11 cellular contexts compared by ENCODE assay signal in the genomic region with DNA sequence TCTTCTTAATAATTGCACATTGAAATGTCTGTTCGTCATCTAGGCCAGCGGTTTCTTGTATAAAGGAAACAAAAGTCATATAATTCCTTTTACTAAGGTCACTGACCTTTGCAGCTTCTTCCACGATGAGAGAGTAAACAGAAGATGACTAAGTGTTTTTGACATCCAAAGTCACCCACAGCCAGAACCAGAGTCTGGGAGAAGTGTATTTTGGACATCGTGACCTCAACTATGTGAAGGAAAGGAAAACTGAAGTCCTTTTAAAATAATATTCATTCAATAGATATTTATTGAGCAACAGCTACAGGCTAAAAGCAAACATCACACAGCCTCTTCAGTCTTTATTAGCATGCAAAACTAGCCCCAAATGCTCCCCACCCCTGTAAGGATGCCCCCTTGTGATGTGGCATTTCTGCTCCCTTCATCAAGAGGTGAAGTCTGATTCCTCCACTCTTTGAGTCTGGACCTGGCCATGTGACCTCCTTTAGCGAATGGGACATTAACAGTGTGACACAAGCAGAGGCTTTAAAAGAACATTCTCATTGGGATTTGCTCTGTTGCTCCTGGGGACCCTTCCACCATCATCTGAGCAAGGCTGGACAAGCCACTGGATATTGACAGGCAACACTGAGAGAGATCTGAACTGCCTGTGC. TPM values are rescaled to one million over a fixed set of nuclear protein-coding genes. Genes with fewer than 3 reads are reported as not detected.
DNase-seq lines count a peak whose midpoint lies in the region; ATAC-seq and TF ChIP-seq lines count a peak whose summit lies in the region.
"Had no signal": no experiment of that assay in that cellular context is flagged by ENCODE, and none has a peak within 500 bp of the region (broad histone marks: within the 10 kb centered on the region; RNA-seq: fewer than 3 reads in every experiment).

No MANE protein-coding gene starts in this region.

- peaks cover 12% of the 10 kb centered on the region for H3K27me3 ChIP-seq in skeletal muscle satellite cell (ENCODE audit: control insufficient read depth, insufficient read depth, low read length)
- H3K27me3 ChIP-seq: right lobe of liver had no signal

- DNase-seq in EL (peak; percentile 98), T1000 (lab: John Stamatoyannopoulos, UW) (peak; percentile 50), foreskin melanocyte (peak; percentile 42), omental fat pad (ENCODE audit: low spot score) (no peak), SIG-M5 treated with dmso at 0.1 percent for 504 hours (lab: John Stamatoyannopoulos, UW; ENCODE audit: unreplicated experiment) (no peak)
- DNase-seq in activated CD4-positive, alpha-beta T cell treated with anti-CD3 and anti-CD28 coated beads, Interleukin-2, amount 50 U/mL, for 4 hours, result no peak
- DNase-seq: CD4-positive, alpha-beta T cell; NCI-H146; right lobe of liver had no signal

- peak overlapping the region; percentile 21 for H3K9ac ChIP-seq in skeletal muscle satellite cell (ENCODE audit: low read depth, low read length)

- no peaks in the 10 kb centered on the region for H3K9me3 ChIP-seq in skeletal muscle satellite cell (replicated peaks; ENCODE audit: low read length)
- H3K9me3 ChIP-seq: right lobe of liver had no signal

- TF ChIP-seq CTCF in omental fat pad (IDR thresholded peaks at IDR 0.05), result no peak

- peak overlapping the region; percentile 63 for H3K4me2 ChIP-seq in skeletal muscle satellite cell (ENCODE audit: low read length)

- no peaks in the 10 kb centered on the region for H3K36me3 ChIP-seq in skeletal muscle satellite cell (ENCODE audit: insufficient read depth, low read length)
- H3K36me3 ChIP-seq: right lobe of liver had no signal

- H3K4me3 ChIP-seq in skeletal muscle satellite cell (ENCODE audit: low read length), result peak overlapping the region; percentile 1
- H3K4me3 ChIP-seq: right lobe of liver had no signal

- peaks cover 24% of the 10 kb centered on the region for H3K4me1 ChIP-seq in skeletal muscle satellite cell (ENCODE audit: control insufficient read depth, insufficient read depth, low read length)
- H3K4me1 ChIP-seq: right lobe of liver had no signal

- ATAC-seq in omental fat pad (ENCODE audit: low FRiP score) (no peak), GM19324 (IDR thresholded peaks at IDR 0.05; ENCODE audit: low FRiP score, unreplicated experiment) (no peak)

RNA-seq across cellular contexts. Expression of a gene that starts 8.1 kb away (rescaled TPM):
- 60.6 and 73.8 TPM in 2 replicates for total RNA-seq in skeletal muscle satellite cell (2012; rRNA removed)
- 100 to 1,000 TPM; 224 to 387 (median 297) TPM for total RNA-seq in omental fat pad
- total RNA-seq: CD4-positive, alpha-beta T cell had no signal

Comparison
In these comparisons a context has a peak if more than half of its experiments do, and no peak if none do; other contexts are left out.
1. DNase-seq: peak in EL (single experiment), T1000 (single experiment) and foreskin melanocyte (single experiment); none in omental fat pad (single experiment), SIG-M5 treated with dmso at 0.1 percent for 504 hours (single experiment) and activated CD4-positive, alpha-beta T cell treated with anti-CD3 and anti-CD28 coated beads, Interleukin-2, amount 50 U/mL, for 4 hours (0 of 2).